ENCODE assay signal across 8 cellular contexts in genomic region chr19:55437410-55437809, GRCh38. TPM values are rescaled to one million over a fixed set of nuclear protein-coding genes. Genes with fewer than 3 reads are reported as not detected.
DNase-seq lines count a peak whose midpoint lies in the region; ATAC-seq and TF ChIP-seq lines count a peak whose summit lies in the region.

No MANE protein-coding gene starts in this region.

- peak; percentile 78 for DNase-seq in AG08395 (ENCODE audit: low spot score)
- DNase-seq in HEK293T (ENCODE audit: extremely low spot score): peak; percentile 77
- DNase-seq in SK-N-SH: no peak
- peak; percentile 36 for DNase-seq in foreskin melanocyte
- peak; percentile 84 to 85 for DNase-seq in thyroid gland
- DNase-seq in NCI-H446 treated with DMSO at 0.1 percent for 48 hours (lab: John Stamatoyannopoulos, UW): no peak
- DNase-seq in esophagus squamous epithelium (lab: John Stamatoyannopoulos, UW): no peak

- H3K4me1 ChIP-seq in SK-N-SH (ENCODE audit: control insufficient read depth in 1 of 2, insufficient read depth in 2 of 2, low read depth in 1 of 2, low read length in 1 of 2) (peaks cover 0 to 6% of the 10 kb centered on the region in 2 experiments; a peak in 1 of 4 replicates), thyroid gland (peaks cover 0 to 4% of the 10 kb centered on the region in 2 donors), esophagus squamous epithelium (peaks cover 6 to 23% (median 14%) of the 10 kb centered on the region in 3 donors)

- no peaks in the 10 kb centered on the region for H3F3A ChIP-seq in SK-N-SH (replicated peaks; ENCODE audit: insufficient read depth)

- TF ChIP-seq CTCF in SK-N-SH (IDR thresholded peaks at IDR 0.05): no peak
- TF ChIP-seq CTCF in thyroid gland (IDR thresholded peaks at IDR 0.05): no peak
- TF ChIP-seq CTCF in esophagus squamous epithelium (IDR thresholded peaks at IDR 0.05): no peak

- H3K79me2 ChIP-seq in SK-N-SH (ENCODE audit: insufficient read depth): no peaks in the 10 kb centered on the region

- H3K27me3 ChIP-seq in SK-N-SH (ENCODE audit: insufficient read depth) (peaks cover 21% of the 10 kb centered on the region), thyroid gland (peaks cover 18% of the 10 kb centered on the region), esophagus squamous epithelium (peaks cover 21 to 83% (median 27%) of the 10 kb centered on the region in 4 donors)

- TF ChIP-seq RAD21 in SK-N-SH (IDR thresholded peaks at IDR 0.05; ENCODE audit: low read length): no peak

- H3K36me3 ChIP-seq in SK-N-SH (replicated peaks in 1 of 2; ENCODE audit: control insufficient read depth in 1 of 2, insufficient read depth in 2 of 2, low read length in 1 of 2) (no peaks in the 10 kb centered on the region), thyroid gland (no peaks in the 10 kb centered on the region), esophagus squamous epithelium (no peaks in the 10 kb centered on the region)

- no peak for ATAC-seq in GM21825 (IDR thresholded peaks at IDR 0.05; ENCODE audit: unreplicated experiment)

- H2AFZ ChIP-seq in SK-N-SH (ENCODE audit: low read depth): no peak overlapping the region

- H3K4me3 ChIP-seq in SK-N-SH (ENCODE audit: low read depth in 2 of 2, low read length in 1 of 2) (no peak overlapping the region), thyroid gland (replicated peaks in 1 of 3) (no peak overlapping the region), esophagus squamous epithelium (no peak overlapping the region)

- no peaks in the 10 kb centered on the region for H4K20me1 ChIP-seq in SK-N-SH (ENCODE audit: insufficient read depth)

- no peak overlapping the region for H3K9ac ChIP-seq in SK-N-SH

- H3K4me2 ChIP-seq in SK-N-SH: no peak overlapping the region

- intact Hi-C loops in thyroid gland (cut with DNase I) (no loop called here), esophagus squamous epithelium (cut with DNase I) (no loop called here)

- H3K9me3 ChIP-seq in SK-N-SH (no peaks in the 10 kb centered on the region), thyroid gland (no peaks in the 10 kb centered on the region), esophagus squamous epithelium (no peaks in the 10 kb centered on the region)

- WGBS in SK-N-SH (ENCODE audit: low lambda C conversion rate): 34% methylated on average over 15 of the region's 17 CpGs
- 1 to 2% methylated on average over 14 to 17 of the region's 17 CpGs for WGBS in thyroid gland, 2 donors
- 0 to 7% methylated on average over 6 of the region's 17 CpGs for WGBS in esophagus squamous epithelium, 2 donors

- POLR2A ChIA-PET in HEK293T (lab: Yijun Ruan, JAX): interaction anchor here (0.6 to 1.3 kb wide), 2 partner anchors 87 to 178 kb away, joined by 3 to 4 read pairs; partner anchors contain the start of gene PPP6R1
- POLR2A ChIA-PET in SK-N-SH (lab: Yijun Ruan, JAX): no interaction called here

- no peak for TF ChIP-seq EP300 in SK-N-SH (IDR thresholded peaks at IDR 0.05; ENCODE audit: borderline replicate concordance in 1 of 2, low read depth in 1 of 2, low read length in 1 of 2)

- TF ChIP-seq POLR2A in thyroid gland (IDR thresholded peaks at IDR 0.05) (no peak), esophagus squamous epithelium (IDR thresholded peaks at IDR 0.05) (no peak)

- H3K9me2 ChIP-seq in SK-N-SH: no peaks in the 10 kb centered on the region

- H3K27ac ChIP-seq in SK-N-SH (ENCODE audit: low read depth in 2 of 2, low read length in 1 of 2) (no peak overlapping the region), thyroid gland (no peak overlapping the region), esophagus squamous epithelium (no peak overlapping the region)

- CTCF ChIA-PET in HEK293T (lab: Yijun Ruan, JAX) (no interaction called here), SK-N-SH (lab: Yijun Ruan, JAX) (interaction anchor here (1.3 to 1.8 kb wide), 3 partner anchors 17 to 296 kb away, joined by 3 to 7 read pairs (median 4); no protein-coding TSS in a partner anchor)

TF ChIP-seq in HEK293T, 16 proteins besides CTCF, POLR2A, EP300 and RAD21:
- no peak for TF ChIP-seq FOXM1 (IDR thresholded peaks at IDR 0.05; ENCODE audit: borderline replicate concordance)
- TF ChIP-seq HDGF (IDR thresholded peaks at IDR 0.05; ENCODE audit: borderline replicate concordance): no peak
- no peak for TF ChIP-seq TARDBP (IDR thresholded peaks at IDR 0.05)

TF ChIP-seq in SK-N-SH, 30 proteins besides CTCF, POLR2A, EP300 and RAD21:
- no peak for TF ChIP-seq PBX3 (IDR thresholded peaks at IDR 0.05)
- TF ChIP-seq, protein P1, sequence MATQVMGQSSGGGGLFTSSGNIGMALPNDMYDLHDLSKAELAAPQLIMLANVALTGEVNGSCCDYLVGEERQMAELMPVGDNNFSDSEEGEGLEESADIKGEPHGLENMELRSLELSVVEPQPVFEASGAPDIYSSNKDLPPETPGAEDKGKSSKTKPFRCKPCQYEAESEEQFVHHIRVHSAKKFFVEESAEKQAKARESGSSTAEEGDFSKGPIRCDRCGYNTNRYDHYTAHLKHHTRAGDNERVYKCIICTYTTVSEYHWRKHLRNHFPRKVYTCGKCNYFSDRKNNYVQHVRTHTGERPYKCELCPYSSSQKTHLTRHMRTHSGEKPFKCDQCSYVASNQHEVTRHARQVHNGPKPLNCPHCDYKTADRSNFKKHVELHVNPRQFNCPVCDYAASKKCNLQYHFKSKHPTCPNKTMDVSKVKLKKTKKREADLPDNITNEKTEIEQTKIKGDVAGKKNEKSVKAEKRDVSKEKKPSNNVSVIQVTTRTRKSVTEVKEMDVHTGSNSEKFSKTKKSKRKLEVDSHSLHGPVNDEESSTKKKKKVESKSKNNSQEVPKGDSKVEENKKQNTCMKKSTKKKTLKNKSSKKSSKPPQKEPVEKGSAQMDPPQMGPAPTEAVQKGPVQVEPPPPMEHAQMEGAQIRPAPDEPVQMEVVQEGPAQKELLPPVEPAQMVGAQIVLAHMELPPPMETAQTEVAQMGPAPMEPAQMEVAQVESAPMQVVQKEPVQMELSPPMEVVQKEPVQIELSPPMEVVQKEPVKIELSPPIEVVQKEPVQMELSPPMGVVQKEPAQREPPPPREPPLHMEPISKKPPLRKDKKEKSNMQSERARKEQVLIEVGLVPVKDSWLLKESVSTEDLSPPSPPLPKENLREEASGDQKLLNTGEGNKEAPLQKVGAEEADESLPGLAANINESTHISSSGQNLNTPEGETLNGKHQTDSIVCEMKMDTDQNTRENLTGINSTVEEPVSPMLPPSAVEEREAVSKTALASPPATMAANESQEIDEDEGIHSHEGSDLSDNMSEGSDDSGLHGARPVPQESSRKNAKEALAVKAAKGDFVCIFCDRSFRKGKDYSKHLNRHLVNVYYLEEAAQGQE (IDR thresholded peaks at IDR 0.05; ENCODE audit: low read depth, low read length): peak; percentile 99

RNA-seq across cellular contexts. Expression of gene SHISA7, which starts 5.7 kb away (rescaled TPM):
- polyA plus RNA-seq in SK-N-SH (2012; rRNA removed): 0.02 TPM in 1 of 2 replicates, not detected in the other
- 0.01 and 0.03 TPM in 2 replicates for polyA plus RNA-seq in SK-N-SH (2012; cell fraction: cytosol; rRNA removed)
- polyA plus RNA-seq in SK-N-SH (2012; cell fraction: nucleus; rRNA removed): 0.02 and 0.04 TPM in 2 replicates
- total RNA-seq in thyroid gland (not detected), esophagus squamous epithelium (not detected)

RNA-seq across cellular contexts. Expression of gene ISOC2, which starts 24.0 kb away (rescaled TPM):
- 60.9 and 65.4 TPM in 2 replicates for polyA plus RNA-seq in SK-N-SH (2012; rRNA removed)
- 31.2 and 47.8 TPM in 2 replicates for polyA plus RNA-seq in SK-N-SH (2012; cell fraction: cytosol; rRNA removed)
- 43.5 and 46.8 TPM in 2 replicates for polyA plus RNA-seq in SK-N-SH (2012; cell fraction: nucleus; rRNA removed)
- total RNA-seq in thyroid gland: 100 to 1,000 TPM in 2 of 4 donors, 10 to 100 TPM in 2; 52.1 to 178 (median 100) TPM
- 10 to 100 TPM; 60.5 to 98.1 (median 78.7) TPM for total RNA-seq in esophagus squamous epithelium

RNA-seq across cellular contexts. Expression of gene C19orf85, which starts 27.1 kb away (rescaled TPM):
- not detected in 2 replicates for polyA plus RNA-seq in SK-N-SH (2012; rRNA removed)
- not detected in 2 replicates for polyA plus RNA-seq in SK-N-SH (2012; cell fraction: cytosol; rRNA removed)
- polyA plus RNA-seq in SK-N-SH (2012; cell fraction: nucleus; rRNA removed): 0.27 and 0.29 TPM in 2 replicates
- total RNA-seq in thyroid gland (not detected), esophagus squamous epithelium (not detected)

RNA-seq across cellular contexts. Expression of gene UBE2S, which starts 29.8 kb away (rescaled TPM):
- polyA plus RNA-seq in SK-N-SH (2012; rRNA removed): 84.7 and 133 TPM in 2 replicates
- 57.1 and 81.7 TPM in 2 replicates for polyA plus RNA-seq in SK-N-SH (2012; cell fraction: cytosol; rRNA removed)
- polyA plus RNA-seq in SK-N-SH (2012; cell fraction: nucleus; rRNA removed): 42.8 and 70.9 TPM in 2 replicates
- 10 to 100 TPM in 2 of 4 donors, 1 to 10 TPM in 2; 5.7 to 13.3 (median 9.8) TPM for total RNA-seq in thyroid gland
- total RNA-seq in esophagus squamous epithelium: 10 to 100 TPM; 15.6 to 41.4 (median 31.2) TPM

RNA-seq across cellular contexts. Expression of gene ZNF628, which starts 39.0 kb away (rescaled TPM):
- 0.73 and 1.6 TPM in 2 replicates for polyA plus RNA-seq in SK-N-SH (2012; rRNA removed)
- 0.58 and 1.1 TPM in 2 replicates for polyA plus RNA-seq in SK-N-SH (2012; cell fraction: cytosol; rRNA removed)
- polyA plus RNA-seq in SK-N-SH (2012; cell fraction: nucleus; rRNA removed): 3.7 and 4.2 TPM in 2 replicates
- total RNA-seq in thyroid gland (10 to 100 TPM in 2 of 4 donors, 1 to 10 TPM in 2; 2.1 to 12.0 (median 6.5) TPM), esophagus squamous epithelium (10 to 100 TPM in 1 of 4 donors, 1 to 10 TPM in 3; 4.4 to 22.0 (median 6.8) TPM)

Comparison
In these comparisons a context has a peak if more than half of its experiments do, and no peak if none do; other contexts are left out.
1. DNase-seq: peak in AG08395 (single experiment), HEK293T (single experiment), foreskin melanocyte (single experiment) and thyroid gland (2 of 2); none in SK-N-SH (single experiment), NCI-H446 treated with DMSO at 0.1 percent for 48 hours (single experiment) and esophagus squamous epithelium (single experiment).